ENCODE assay signal across 1 cellular context in genomic region chr13:75411924-75412537, GRCh38.
A peak's percentile ranks its signal among the peaks of the same experiment; 100 is the strongest.
TF ChIP-seq lines count a peak whose summit lies in the region.

No MANE protein-coding gene starts in this region.

TF ChIP-seq in HepG2, 621 proteins besides CTCF, POLR2A, EP300 and RAD21 (continued from another document and continues in another):
- TF ChIP-seq THAP7 (CRISPR knock-in tag; IDR thresholded peaks at IDR 0.05) (no peak), ZNF326 (CRISPR knock-in tag; IDR thresholded peaks at IDR 0.05; ENCODE audit: borderline replicate concordance) (no peak), ZFP36 (IDR thresholded peaks at IDR 0.05; ENCODE audit: borderline replicate concordance, low read depth, low read length, partially characterized antibody) (no peak), ZNF251 (CRISPR knock-in tag; IDR thresholded peaks at IDR 0.05) (no peak), USF2 (IDR thresholded peaks at IDR 0.05; ENCODE audit: low read depth, low read length) (no peak), USF2 (CRISPR knock-in tag; IDR thresholded peaks at IDR 0.05; ENCODE audit: borderline replicate concordance) (no peak), RELA (CRISPR knock-in tag; IDR thresholded peaks at IDR 0.05) (no peak), BRD4 (CRISPR knock-in tag; IDR thresholded peaks at IDR 0.05) (no peak), ZNF24 (IDR thresholded peaks at IDR 0.05) (no peak), NBN (conservative IDR thresholded peaks at IDR 0.05) (no peak), ZBTB38 (CRISPR knock-in tag; IDR thresholded peaks at IDR 0.05) (peak; percentile 76), ETV5 (CRISPR knock-in tag; IDR thresholded peaks at IDR 0.05; ENCODE audit: borderline replicate concordance) (peak; percentile 74; the same call in 1 of the 2 replicates), ZSCAN12 (CRISPR knock-in tag; IDR thresholded peaks at IDR 0.05) (no peak), CREM (IDR thresholded peaks at IDR 0.05) (peak; percentile 69), CREM (CRISPR knock-in tag; IDR thresholded peaks at IDR 0.05) (no peak), ZNF121 (CRISPR knock-in tag; IDR thresholded peaks at IDR 0.05) (0 out of 2 replicates have a peak, but pooled peaks have one; percentile 28), HBP1 (CRISPR knock-in tag; IDR thresholded peaks at IDR 0.05; ENCODE audit: low read depth) (peak; percentile 74; the same call in 1 of the 2 replicates), FOXA1 (IDR thresholded peaks at IDR 0.05) (no peak), FOXA1 (CRISPR knock-in tag; IDR thresholded peaks at IDR 0.05) (peak; percentile 79), NFAT5 (CRISPR knock-in tag; IDR thresholded peaks at IDR 0.05) (no peak), PHB2 (IDR thresholded peaks at IDR 0.05; ENCODE audit: partially characterized antibody) (no peak), ZNF225 (CRISPR knock-in tag; IDR thresholded peaks at IDR 0.05) (no peak), SMYD3 (CRISPR knock-in tag; IDR thresholded peaks at IDR 0.05) (no peak), MTA3 (CRISPR knock-in tag; IDR thresholded peaks at IDR 0.05) (no peak), HDAC1 (CRISPR knock-in tag; IDR thresholded peaks at IDR 0.05) (peak; percentile 77), ZNF589 (CRISPR knock-in tag; conservative IDR thresholded peaks at IDR 0.05) (no peak), HNRNPH1 (optimal IDR thresholded peaks at IDR 0.05; ENCODE audit: low read depth, low read length) (no peak), BRF2 (CRISPR knock-in tag; IDR thresholded peaks at IDR 0.05) (no peak), IRF1 (CRISPR knock-in tag; IDR thresholded peaks at IDR 0.05; ENCODE audit: low read depth) (no peak), TRIM24 (CRISPR knock-in tag; IDR thresholded peaks at IDR 0.05) (no peak), ZFP82 (CRISPR knock-in tag; IDR thresholded peaks at IDR 0.05; ENCODE audit: borderline replicate concordance) (no peak), ZNF552 (CRISPR knock-in tag; IDR thresholded peaks at IDR 0.05; ENCODE audit: borderline replicate concordance) (no peak), ZBTB37 (CRISPR knock-in tag; IDR thresholded peaks at IDR 0.05) (0 out of 2 replicates have a peak, but pooled peaks have one; percentile 27), KLF16 (CRISPR knock-in tag; IDR thresholded peaks at IDR 0.05) (peak in 1 of 2 experiments; percentile 80; a peak in 2 of 4 replicates), ZHX2 (IDR thresholded peaks at IDR 0.05; ENCODE audit: low read depth) (no peak), ZHX2 (CRISPR knock-in tag; IDR thresholded peaks at IDR 0.05; ENCODE audit: borderline replicate concordance) (no peak), ZNF768 (CRISPR knock-in tag; IDR thresholded peaks at IDR 0.05) (no peak), IRX3 (CRISPR knock-in tag; IDR thresholded peaks at IDR 0.05; ENCODE audit: borderline replicate concordance, low read depth) (no peak), SMAD3 (CRISPR knock-in tag; IDR thresholded peaks at IDR 0.05) (peak; percentile 67; the same call in 1 of the 2 replicates), KDM6A (CRISPR knock-in tag; IDR thresholded peaks at IDR 0.05; ENCODE audit: low read depth) (peak; percentile 62; the same call in 1 of the 2 replicates), HOXD1 (CRISPR knock-in tag; IDR thresholded peaks at IDR 0.05) (no peak; the same call in 1 of the 2 replicates), TCF12 (IDR thresholded peaks at IDR 0.05) (no peak), TCF12 (CRISPR knock-in tag; IDR thresholded peaks at IDR 0.05) (peak; percentile 87)
